15 cellular contexts compared by ENCODE assay signal in the genomic region with DNA sequence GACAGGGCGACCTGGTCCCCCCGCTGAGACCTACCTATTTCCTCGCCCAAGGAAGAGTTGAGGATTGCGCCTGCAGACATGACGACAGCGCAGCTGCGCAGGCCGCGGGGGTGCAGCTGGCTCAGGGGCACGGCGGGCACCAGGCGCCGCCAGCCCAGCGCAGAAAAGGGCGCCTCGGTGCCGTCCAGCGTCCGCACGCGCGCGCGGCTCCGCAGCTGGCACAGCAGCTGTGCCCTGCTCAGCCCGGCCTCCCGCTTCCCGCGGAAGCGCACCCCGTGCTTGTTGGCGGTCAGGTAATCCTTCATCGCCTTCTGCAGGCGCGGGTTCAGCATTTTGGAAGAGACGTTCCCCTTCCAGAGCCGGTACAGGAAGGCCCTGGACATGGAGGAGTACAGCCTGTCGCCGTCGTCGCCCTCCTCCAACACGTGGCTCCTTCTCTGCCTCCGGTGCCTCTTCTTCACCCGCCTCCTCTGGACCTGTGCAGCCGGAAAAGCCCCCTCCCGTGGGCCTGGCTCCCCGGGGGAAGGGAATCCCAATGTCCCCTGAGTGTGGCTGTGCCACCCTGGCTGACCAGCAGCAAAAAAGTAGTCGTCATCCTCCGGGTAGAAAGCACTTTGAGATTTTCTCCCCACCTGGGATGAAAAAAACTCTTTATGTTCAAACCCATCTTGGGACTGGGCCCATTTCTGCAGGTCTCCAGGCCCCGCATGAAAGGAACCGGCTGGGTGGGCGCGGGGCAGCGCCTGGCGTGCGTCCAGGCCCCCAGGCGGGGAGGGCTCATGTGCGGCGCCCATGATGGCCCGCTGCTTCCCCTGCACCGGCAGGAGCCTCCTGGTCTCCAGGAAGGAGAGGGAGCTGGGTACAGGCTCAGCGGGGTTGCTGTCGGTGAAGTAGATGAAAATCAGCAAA. TPM values are rescaled to one million over a fixed set of nuclear protein-coding genes. Genes with fewer than 3 reads are reported as not detected.
DNase-seq lines count a peak whose midpoint lies in the region; ATAC-seq and TF ChIP-seq lines count a peak whose summit lies in the region.
"Had no signal": no experiment of that assay in that cellular context is flagged by ENCODE, and none has a peak within 500 bp of the region (broad histone marks: within the 10 kb centered on the region; RNA-seq: fewer than 3 reads in every experiment).

No MANE protein-coding gene starts in this region.

- H3K18ac ChIP-seq in neuronal stem cell (ENCODE audit: low read length), result peak overlapping the region; percentile 54

- POLR2A ChIA-PET in SK-N-SH (lab: Yijun Ruan, JAX), result no interaction called here

- no peak overlapping the region for H3K4me2 ChIP-seq in SK-N-SH
- H3K4me2 ChIP-seq in neuronal stem cell (ENCODE audit: insufficient read depth, low read length, poor library complexity, severe bottlenecking), result no peak overlapping the region
- H3K4me2 ChIP-seq: BLaER1 treated with 17β-estradiol and CSF1 and Interleukin-3, amounts not matched to agents 10 nM and 100 nM had no signal

- ATAC-seq in SK-N-SH treated with all-trans-retinoic acid at 6 μM for 48 hours (no peak), aorta (ENCODE audit: low FRiP score) (no peak), HG02759 (IDR thresholded peaks at IDR 0.05; ENCODE audit: unreplicated experiment) (no peak)

- CTCF ChIA-PET in SK-N-SH (lab: Yijun Ruan, JAX), result no interaction called here

- no peaks in the 10 kb centered on the region for H3K36me3 ChIP-seq in SK-N-SH (replicated peaks in 1 of 2; ENCODE audit: control insufficient read depth in 1 of 2, insufficient read depth in 2 of 2, low read length in 1 of 2)
- H3K36me3 ChIP-seq in neuronal stem cell (replicated peaks in 1 of 2; ENCODE audit: control insufficient read depth in 2 of 2, insufficient read depth in 2 of 2, low read length in 2 of 2), result no peaks in the 10 kb centered on the region
- H3K36me3 ChIP-seq in aorta (ENCODE audit: control insufficient read depth in 1 of 2, insufficient read depth in 2 of 2, low read length in 1 of 2), result peaks cover 0 to 4% of the 10 kb centered on the region in 2 donors
- H3K36me3 ChIP-seq: BLaER1 treated with 17β-estradiol and CSF1 and Interleukin-3, amounts not matched to agents 10 nM and 100 nM had no signal

- no peak overlapping the region for H2BK120ac ChIP-seq in neuronal stem cell (ENCODE audit: low read depth, low read length)

- H2BK5ac ChIP-seq in neuronal stem cell (ENCODE audit: low read length), result no peak overlapping the region

- no peak overlapping the region for H3K23ac ChIP-seq in neuronal stem cell (ENCODE audit: low read depth, low read length, poor library complexity)

- TF ChIP-seq EP300 in SK-N-SH (IDR thresholded peaks at IDR 0.05; ENCODE audit: borderline replicate concordance in 1 of 2, low read depth in 1 of 2, low read length in 1 of 2), result no peak

- no peak overlapping the region for H4K8ac ChIP-seq in neuronal stem cell (ENCODE audit: low read depth, low read length)

- H3K9me2 ChIP-seq in SK-N-SH, result no peaks in the 10 kb centered on the region

- H2AK5ac ChIP-seq in neuronal stem cell (ENCODE audit: low read depth, low read length), result peak overlapping the region; percentile 27

- H3K4ac ChIP-seq in neuronal stem cell (ENCODE audit: low read length), result no peak overlapping the region

- no peak overlapping the region for H3K27ac ChIP-seq in SK-N-SH (ENCODE audit: low read depth in 2 of 2, low read length in 1 of 2)
- H3K27ac ChIP-seq in neuronal stem cell (replicated peaks; ENCODE audit: low read length), result no peak overlapping the region
- H3K27ac ChIP-seq in aorta (ENCODE audit: low read depth in 1 of 2, low read length in 2 of 2), result peak overlapping the region; percentile 33 to 37
- H3K27ac ChIP-seq: BLaER1 treated with 17β-estradiol and CSF1 and Interleukin-3, amounts not matched to agents 10 nM and 100 nM had no signal

- H3F3A ChIP-seq in SK-N-SH (replicated peaks; ENCODE audit: insufficient read depth), result no peaks in the 10 kb centered on the region

- no peaks in the 10 kb centered on the region for H3K79me2 ChIP-seq in SK-N-SH (ENCODE audit: insufficient read depth)

- no peaks in the 10 kb centered on the region for H3K9me3 Mint-ChIP-seq in activated naive CD8-positive, alpha-beta T cell treated with anti-CD3 and anti-CD28 coated beads for 36 hours
- H3K9me3 Mint-ChIP-seq: CD4-positive, alpha-beta T cell; HFFc6; IgD-negative memory B cell had no signal

- H3K4me3 ChIP-seq in SK-N-SH (ENCODE audit: low read depth in 2 of 2, low read length in 1 of 2) (no peak overlapping the region), neuronal stem cell (ENCODE audit: low read length in 2 of 2) (no peak overlapping the region), aorta (ENCODE audit: low read length in 2 of 2) (no peak overlapping the region)
- H3K4me3 ChIP-seq: BLaER1 treated with 17β-estradiol and CSF1 and Interleukin-3, amounts not matched to agents 10 nM and 100 nM had no signal

- DNase-seq in SK-N-SH (peak; percentile 39), RPMI8226 (peak; percentile 78), neuronal stem cell (ENCODE audit: low spot score) (no peak), aorta (no peak)
- no peak for DNase-seq in activated CD8-positive, alpha-beta memory T cell treated with anti-CD3 and anti-CD28 coated beads, Interleukin-2, amount 50 U/mL, for 48 hours
- no peak for DNase-seq in activated naive CD8-positive, alpha-beta T cell treated with anti-CD3 and anti-CD28 coated beads for 36 hours
- DNase-seq: CD4-positive, alpha-beta T cell; HFFc6; NCI-H226; NCI-H748 treated with DMSO at 0.1 percent for 48 hours; T-helper 1 cell had no signal

- H3K79me1 ChIP-seq in neuronal stem cell (ENCODE audit: low read depth, low read length), result no peaks in the 10 kb centered on the region

- H4K91ac ChIP-seq in neuronal stem cell (ENCODE audit: low read depth, low read length, poor library complexity), result no peak overlapping the region

- H3K14ac ChIP-seq in neuronal stem cell (ENCODE audit: low read length), result no peak overlapping the region

- H3K27ac Mint-ChIP-seq in activated naive CD8-positive, alpha-beta T cell treated with anti-CD3 and anti-CD28 coated beads for 36 hours, result no peak overlapping the region
- H3K27ac Mint-ChIP-seq: CD4-positive, alpha-beta T cell; HFFc6 had no signal

- H2BK15ac ChIP-seq in neuronal stem cell (ENCODE audit: low read length), result peak overlapping the region; percentile 15

- H3K9me3 ChIP-seq in SK-N-SH (no peaks in the 10 kb centered on the region), neuronal stem cell (replicated peaks in 1 of 2; ENCODE audit: control insufficient read depth in 2 of 2, insufficient read depth in 1 of 2, low read depth in 1 of 2, low read length in 2 of 2) (no peaks in the 10 kb centered on the region), aorta (ENCODE audit: control insufficient read depth, low read length) (no peaks in the 10 kb centered on the region)

- H3K4me1 ChIP-seq in SK-N-SH (ENCODE audit: control insufficient read depth in 1 of 2, insufficient read depth in 2 of 2, low read depth in 1 of 2, low read length in 1 of 2), result peaks cover 0 to 30% of the 10 kb centered on the region in 2 experiments; a peak in 2 of 4 replicates
- H3K4me1 ChIP-seq in neuronal stem cell (ENCODE audit: control insufficient read depth in 2 of 2, insufficient read depth in 1 of 2, low read depth in 1 of 2, low read length in 2 of 2), result peaks cover 0 to 12% of the 10 kb centered on the region in 2 donors
- peaks cover 5 to 19% of the 10 kb centered on the region in 2 donors for H3K4me1 ChIP-seq in aorta (ENCODE audit: control insufficient read depth in 1 of 2, insufficient read depth in 2 of 2, low read length in 2 of 2)
- H3K4me1 ChIP-seq: BLaER1 treated with 17β-estradiol and CSF1 and Interleukin-3, amounts not matched to agents 10 nM and 100 nM had no signal

- no peak for TF ChIP-seq RAD21 in SK-N-SH (IDR thresholded peaks at IDR 0.05; ENCODE audit: low read length)

- 90% methylated on average over 51 of the region's 63 CpGs for WGBS in SK-N-SH (ENCODE audit: low lambda C conversion rate)
- no CpG with 5 or more reads among the region's 63 CpGs for WGBS in neuronal stem cell (ENCODE audit: extremely low coverage in 2 of 2, insufficient read length in 2 of 2, insufficient replicate concordance in 1 of 2), 2 donors
- WGBS in aorta, 2 donors, result 90 to 92% methylated on average over 63 of the region's 63 CpGs

- H3K9ac ChIP-seq in SK-N-SH (no peak overlapping the region), neuronal stem cell (ENCODE audit: low read depth, low read length, poor library complexity) (no peak overlapping the region)
- H3K9ac ChIP-seq: BLaER1 treated with 17β-estradiol and CSF1 and Interleukin-3, amounts not matched to agents 10 nM and 100 nM had no signal

- no peaks in the 10 kb centered on the region for H4K20me1 ChIP-seq in SK-N-SH (ENCODE audit: insufficient read depth)
- H4K20me1 ChIP-seq: BLaER1 treated with 17β-estradiol and CSF1 and Interleukin-3, amounts not matched to agents 10 nM and 100 nM had no signal

- no peak overlapping the region for H2BK12ac ChIP-seq in neuronal stem cell (ENCODE audit: low read length)

- intact Hi-C loops in aorta (cut with DNase I), result loop anchor here in 1 of 2 donors (10.0 kb wide), 1 partner anchor 572 kb away; no protein-coding TSS in a partner anchor

- H3K27me3 Mint-ChIP-seq in activated naive CD8-positive, alpha-beta T cell treated with anti-CD3 and anti-CD28 coated beads for 36 hours, result no peaks in the 10 kb centered on the region
- H3K27me3 Mint-ChIP-seq: CD4-positive, alpha-beta T cell; IgD-negative memory B cell had no signal

- H2AFZ ChIP-seq in SK-N-SH (ENCODE audit: low read depth) (no peak overlapping the region), neuronal stem cell (ENCODE audit: low read length) (no peak overlapping the region)

- H3K4me3 Mint-ChIP-seq in activated naive CD8-positive, alpha-beta T cell treated with anti-CD3 and anti-CD28 coated beads for 36 hours, result no peak overlapping the region
- H3K4me3 Mint-ChIP-seq: CD4-positive, alpha-beta T cell; HFFc6 had no signal

- no peaks in the 10 kb centered on the region for H3K36me3 Mint-ChIP-seq in activated naive CD8-positive, alpha-beta T cell treated with anti-CD3 and anti-CD28 coated beads for 36 hours
- H3K36me3 Mint-ChIP-seq: IgD-negative memory B cell had no signal

- TF ChIP-seq CTCF in SK-N-SH (IDR thresholded peaks at IDR 0.05), result no peak

- H3K27me3 ChIP-seq in SK-N-SH (ENCODE audit: insufficient read depth) (no peaks in the 10 kb centered on the region), neuronal stem cell (ENCODE audit: control insufficient read depth in 3 of 3, insufficient read depth in 3 of 3, low read depth in 1 of 3, low read length in 3 of 3) (no peaks in the 10 kb centered on the region), aorta (ENCODE audit: control insufficient read depth in 1 of 2, insufficient read depth in 2 of 2, low read length in 1 of 2) (no peaks in the 10 kb centered on the region)
- H3K27me3 ChIP-seq: BLaER1 treated with 17β-estradiol and CSF1 and Interleukin-3, amounts not matched to agents 10 nM and 100 nM had no signal

- no peaks in the 10 kb centered on the region for H3K4me1 Mint-ChIP-seq in activated naive CD8-positive, alpha-beta T cell treated with anti-CD3 and anti-CD28 coated beads for 36 hours
- H3K4me1 Mint-ChIP-seq: IgD-negative memory B cell had no signal

RNA-seq across cellular contexts. Expression of gene ST6GAL2, which starts 42.7 kb away (rescaled TPM):
- polyA plus RNA-seq in SK-N-SH (2012; rRNA removed) (0.58 and 0.77 TPM in 2 replicates), aorta (1 to 10 TPM; 7.0 to 9.3 TPM)
- 0.54 and 0.93 TPM in 2 replicates for polyA plus RNA-seq in SK-N-SH (2012; cell fraction: cytosol; rRNA removed)
- polyA plus RNA-seq in SK-N-SH (2012; cell fraction: nucleus; rRNA removed), result 0.31 and 0.50 TPM in 2 replicates
- 5.6 TPM for polyA plus RNA-seq in neuronal stem cell (2013, experiment 1 of 2)
- polyA plus RNA-seq in neuronal stem cell (2013, experiment 2 of 2), result 5.5 TPM
- 100 to 1,000 TPM in 1 of 2 donors, 10 to 100 TPM in 1; 49.1 to 107 TPM for total RNA-seq in aorta
- not detected for total RNA-seq in activated naive CD8-positive, alpha-beta T cell treated with anti-CD3 and anti-CD28 coated beads for 36 hours
- total RNA-seq: CD4-positive, alpha-beta T cell had no signal
- polyA plus RNA-seq: IgD-negative memory B cell had no signal

Comparison
In these comparisons a context has a peak if more than half of its experiments do, and no peak if none do; other contexts are left out.
1. DNase-seq: peak in SK-N-SH (single experiment) and RPMI8226 (single experiment); none in neuronal stem cell (single experiment), aorta (0 of 2), activated CD8-positive, alpha-beta memory T cell treated with anti-CD3 and anti-CD28 coated beads, Interleukin-2, amount 50 U/mL, for 48 hours (single experiment) and activated naive CD8-positive, alpha-beta T cell treated with anti-CD3 and anti-CD28 coated beads for 36 hours (single experiment).
2. H3K27ac ChIP-seq: peak in aorta (2 of 2); none in SK-N-SH (0 of 2) and neuronal stem cell (single experiment).
3. RNA of gene ST6GAL2, which starts 42.7 kb away (total RNA-seq): 49.1 to 107 TPM in aorta; not detected in activated naive CD8-positive, alpha-beta T cell treated with anti-CD3 and anti-CD28 coated beads for 36 hours; every median in the first group is over 10 times any median in the second.